Comparison of ENCODE assay signal across 11 cellular contexts in genomic region chr20:48373555-48373934, GRCh38.
"Had no signal": no experiment of that assay in that cellular context is flagged by ENCODE, and none has a peak within 500 bp of the region (broad histone marks: within the 10 kb centered on the region; RNA-seq: fewer than 3 reads in every experiment).

No MANE protein-coding gene starts in this region.

- H3K9me3 Mint-ChIP-seq: activated naive CD8-positive, alpha-beta T cell treated with anti-CD3 and anti-CD28 coated beads, Interleukin-2, amount 10 ng/mL, durations not matched to agents 7 days and 5 days; activated T-cell treated with anti-CD3 and anti-CD28 coated beads, Interleukin-2, amount 50 U/mL, for 72 hours; naive thymus-derived CD4-positive, alpha-beta T cell had no signal

- H3K27me3 ChIP-seq: thyroid gland, vagina had no signal

- H3K4me1 ChIP-seq: gastrocnemius medialis had no signal

- H3K36me3 Mint-ChIP-seq: activated naive CD8-positive, alpha-beta T cell treated with anti-CD3 and anti-CD28 coated beads, Interleukin-2, amount 10 ng/mL, durations not matched to agents 7 days and 5 days; naive thymus-derived CD4-positive, alpha-beta T cell had no signal

- H3K4me3 Mint-ChIP-seq: activated naive CD8-positive, alpha-beta T cell treated with anti-CD3 and anti-CD28 coated beads, Interleukin-2, amount 10 ng/mL, durations not matched to agents 7 days and 5 days; activated T-cell treated with anti-CD3 and anti-CD28 coated beads, Interleukin-2, amount 50 U/mL, for 72 hours; naive thymus-derived CD4-positive, alpha-beta T cell had no signal

- H3K4me1 Mint-ChIP-seq: activated naive CD8-positive, alpha-beta T cell treated with anti-CD3 and anti-CD28 coated beads, Interleukin-2, amount 10 ng/mL, durations not matched to agents 7 days and 5 days had no signal

- H3K4me3 ChIP-seq: gastrocnemius medialis, stomach, thyroid gland, vagina had no signal

- H3K27ac Mint-ChIP-seq: activated naive CD8-positive, alpha-beta T cell treated with anti-CD3 and anti-CD28 coated beads, Interleukin-2, amount 10 ng/mL, durations not matched to agents 7 days and 5 days; activated T-cell treated with anti-CD3 and anti-CD28 coated beads, Interleukin-2, amount 50 U/mL, for 72 hours; naive thymus-derived CD4-positive, alpha-beta T cell had no signal

- H3K27ac ChIP-seq: gastrocnemius medialis, thyroid gland, vagina had no signal

- DNase-seq: activated CD4-positive, alpha-beta T cell treated with anti-CD3 and anti-CD28 coated beads for 1 hour; activated CD4-positive, alpha-beta T cell treated with anti-CD3 and anti-CD28 coated beads, Interleukin-2, amount 50 U/mL, for 48 hours; activated naive CD8-positive, alpha-beta T cell treated with anti-CD3 and anti-CD28 coated beads, Interleukin-2, amount 10 ng/mL, durations not matched to agents 7 days and 5 days; activated T-cell treated with anti-CD3 and anti-CD28 coated beads, Interleukin-2, amount 50 U/mL, for 72 hours; aorta; gastrocnemius medialis; naive thymus-derived CD4-positive, alpha-beta T cell; stomach; T-helper 9 cell had no signal

- H3K36me3 ChIP-seq: gastrocnemius medialis, stomach, thyroid gland, vagina had no signal

- ATAC-seq: activated T-cell treated with anti-CD3 and anti-CD28 coated beads, Interleukin-2, amount 50 U/mL, for 72 hours; naive thymus-derived CD4-positive, alpha-beta T cell had no signal

- H3K9me3 ChIP-seq: gastrocnemius medialis, stomach, thyroid gland, vagina had no signal
